Comparison of ENCODE assay signal across 9 cellular contexts in genomic region chr4:53563824-53564223, GRCh38. TPM values are rescaled to one million over a fixed set of nuclear protein-coding genes. Genes with fewer than 3 reads are reported as not detected.
DNase-seq lines count a peak whose midpoint lies in the region; ATAC-seq and TF ChIP-seq lines count a peak whose summit lies in the region.
"Had no signal": no experiment of that assay in that cellular context is flagged by ENCODE, and none has a peak within 500 bp of the region (broad histone marks: within the 10 kb centered on the region; RNA-seq: fewer than 3 reads in every experiment).

No MANE protein-coding gene starts in this region.

- POLR2A ChIA-PET in HEK293 (lab: Yijun Ruan, JAX), result no interaction called here

- H3K27me3 ChIP-seq in SJCRH30 (no peaks in the 10 kb centered on the region), osteoblast (ENCODE audit: insufficient read depth, low read length) (no peaks in the 10 kb centered on the region), aorta (ENCODE audit: control insufficient read depth in 1 of 2, insufficient read depth in 2 of 2, low read length in 1 of 2) (no peaks in the 10 kb centered on the region)
- H3K27me3 ChIP-seq: cardiac muscle cell had no signal

- H3K4me3 ChIP-seq in HEK293 (ENCODE audit: low read depth, low read length), result no peak overlapping the region
- no peak overlapping the region for H3K4me3 ChIP-seq in SJCRH30
- H3K4me3 ChIP-seq in osteoblast (ENCODE audit: insufficient read depth, low read length), result no peak overlapping the region
- H3K4me3 ChIP-seq in aorta (ENCODE audit: low read length in 2 of 2), result no peak overlapping the region
- H3K4me3 ChIP-seq: cardiac muscle cell had no signal

- DNase-seq in SJCRH30 (peak; percentile 64 to 68), osteoblast (ENCODE audit: insufficient read length, low spot score, missing footprints) (peak; percentile 94), aorta (no peak), COR-L47 (lab: John Stamatoyannopoulos, UW) (no peak), iPS-NIHi11 (ENCODE audit: low spot score) (no peak)

- CTCF ChIA-PET in HEK293 (lab: Yijun Ruan, JAX), result no interaction called here

- H4K20me1 ChIP-seq in osteoblast (ENCODE audit: insufficient read depth, low read length), result no peaks in the 10 kb centered on the region

- H2AFZ ChIP-seq in osteoblast (ENCODE audit: low read length), result no peak overlapping the region

- TF ChIP-seq POLR2A in GM18505 (IDR thresholded peaks at IDR 0.05; ENCODE audit: borderline replicate concordance, extremely low read depth, insufficient read depth, insufficient read length), result no peak

- H3K4me1 ChIP-seq in HEK293 (ENCODE audit: control insufficient read depth, insufficient read depth, low read length) (no peaks in the 10 kb centered on the region), SJCRH30 (peaks cover 12% of the 10 kb centered on the region), osteoblast (ENCODE audit: insufficient read depth, low read length) (peaks cover 14% of the 10 kb centered on the region), aorta (ENCODE audit: control insufficient read depth in 1 of 2, insufficient read depth in 2 of 2, low read length in 2 of 2) (no peaks in the 10 kb centered on the region)

- WGBS in aorta, 2 donors, result 86 to 92% methylated on average over 4 of the region's 4 CpGs

- peak overlapping the region; percentile 52 for H3K4me2 ChIP-seq in osteoblast (ENCODE audit: insufficient read depth, low read length)

- H3K9me3 ChIP-seq in HEK293 (ENCODE audit: control insufficient read depth, insufficient read depth, low read depth, low read length) (no peaks in the 10 kb centered on the region), SJCRH30 (replicated peaks) (no peaks in the 10 kb centered on the region), osteoblast (ENCODE audit: low read depth, low read length) (no peaks in the 10 kb centered on the region), aorta (ENCODE audit: control insufficient read depth, low read length) (no peaks in the 10 kb centered on the region)

- no peak overlapping the region for H3K27ac ChIP-seq in HEK293 (ENCODE audit: extremely low read depth, low read depth, low read length)
- no peak overlapping the region for H3K27ac ChIP-seq in SJCRH30
- no peak overlapping the region for H3K27ac ChIP-seq in osteoblast (ENCODE audit: low read depth, low read length)
- H3K27ac ChIP-seq in aorta (ENCODE audit: low read depth in 1 of 2, low read length in 2 of 2), result no peak overlapping the region
- H3K27ac ChIP-seq: cardiac muscle cell had no signal

- no peaks in the 10 kb centered on the region for H3K79me2 ChIP-seq in osteoblast (ENCODE audit: insufficient read depth, low read length)

- no peak for TF ChIP-seq CTCF in HEK293 (tag by site-specific recombination; IDR thresholded peaks at IDR 0.05)
- TF ChIP-seq CTCF in osteoblast (IDR thresholded peaks at IDR 0.05; ENCODE audit: extremely low read depth, low read depth, low read length), result no peak

- intact Hi-C loops in aorta (cut with DNase I), result no loop called here

- ATAC-seq in GM18505 (IDR thresholded peaks at IDR 0.05; ENCODE audit: unreplicated experiment) (peak; percentile 74), HG02623 (IDR thresholded peaks at IDR 0.05; ENCODE audit: unreplicated experiment) (no peak), aorta (ENCODE audit: low FRiP score) (no peak)

- no peaks in the 10 kb centered on the region for H3K36me3 ChIP-seq in HEK293 (ENCODE audit: control insufficient read depth in 2 of 2, insufficient read depth in 1 of 2, low read length in 2 of 2)
- no peaks in the 10 kb centered on the region for H3K36me3 ChIP-seq in SJCRH30
- H3K36me3 ChIP-seq in osteoblast (ENCODE audit: insufficient read depth, low read length), result no peaks in the 10 kb centered on the region
- H3K36me3 ChIP-seq in aorta (ENCODE audit: control insufficient read depth in 1 of 2, insufficient read depth in 2 of 2, low read length in 1 of 2), result no peaks in the 10 kb centered on the region
- H3K36me3 ChIP-seq: cardiac muscle cell had no signal

TF ChIP-seq in HEK293, 187 proteins besides CTCF, POLR2A, EP300 and RAD21:
- no peak for TF ChIP-seq ZNF792 (tag by site-specific recombination; IDR thresholded peaks at IDR 0.05)
- peak; percentile 11; the same call in 1 of the 2 replicates for TF ChIP-seq EGR2 (tag by site-specific recombination; IDR thresholded peaks at IDR 0.05; ENCODE audit: low read depth)
- TF ChIP-seq ZFHX2 (tag by site-specific recombination; conservative IDR thresholded peaks at IDR 0.05), result peak; percentile 57; the same call in 1 of the 2 replicates

RNA-seq across cellular contexts. Expression of gene LNX1, which starts 27.5 kb away (rescaled TPM):
- 3.3 and 3.4 TPM in 2 replicates for total RNA-seq in SJCRH30 (2014; rRNA removed; shearing (Covaris generic))
- total RNA-seq in osteoblast, result 6.2 and 9.8 TPM in 2 replicates
- 10 to 100 TPM in 1 of 2 donors, 1 to 10 TPM in 1; 4.6 to 11.1 TPM for total RNA-seq in aorta
- polyA plus RNA-seq in aorta, result 1 to 10 TPM; 3.1 to 7.7 TPM

Comparison
In these comparisons a context has a peak if more than half of its experiments do, and no peak if none do; other contexts are left out.
1. DNase-seq: peak in SJCRH30 (2 of 2) and osteoblast (single experiment); none in aorta (0 of 2), COR-L47 (single experiment) and iPS-NIHi11 (single experiment).